ENCODE assay signal across 7 cellular contexts in genomic region chr9:34590376-34591090, GRCh38. TPM values are rescaled to one million over a fixed set of nuclear protein-coding genes. Genes with fewer than 3 reads are reported as not detected.
DNase-seq lines count a peak whose midpoint lies in the region; ATAC-seq lines count a peak whose summit lies in the region.

No MANE protein-coding gene starts in this region.

- no peaks in the 10 kb centered on the region for H3K9me3 Mint-ChIP-seq in activated naive CD4-positive, alpha-beta T cell treated with anti-CD3 and anti-CD28 coated beads, Interleukin-2, amount 10 ng/mL, durations not matched to agents 7 days and 5 days
- no peaks in the 10 kb centered on the region for H3K9me3 Mint-ChIP-seq in immature natural killer cell
- no peaks in the 10 kb centered on the region for H3K9me3 Mint-ChIP-seq in stimulated activated naive CD8-positive, alpha-beta T cell treated with anti-CD3 and anti-CD28 coated beads, Interleukin-15, amount 100 ng/mL, for 72 hours

- peaks cover 2% of the 10 kb centered on the region for H3K36me3 Mint-ChIP-seq in activated naive CD4-positive, alpha-beta T cell treated with anti-CD3 and anti-CD28 coated beads, Interleukin-2, amount 10 ng/mL, durations not matched to agents 7 days and 5 days
- peaks cover 0 to 6% (median 4%) of the 10 kb centered on the region in 3 donors for H3K36me3 Mint-ChIP-seq in immature natural killer cell

- peaks cover 33% of the 10 kb centered on the region for H3K4me1 Mint-ChIP-seq in activated naive CD4-positive, alpha-beta T cell treated with anti-CD3 and anti-CD28 coated beads, Interleukin-2, amount 10 ng/mL, durations not matched to agents 7 days and 5 days
- H3K4me1 Mint-ChIP-seq in immature natural killer cell = peaks cover 23 to 31% of the 10 kb centered on the region in 2 donors
- peaks cover 48% of the 10 kb centered on the region for H3K4me1 Mint-ChIP-seq in stimulated activated naive CD8-positive, alpha-beta T cell treated with anti-CD3 and anti-CD28 coated beads, Interleukin-15, amount 100 ng/mL, for 72 hours

- CTCF ChIA-PET in activated naive CD4-positive, alpha-beta T cell treated with anti-CD3 and anti-CD28 coated beads, Interleukin-2, amount 10 ng/mL, durations not matched to agents 7 days and 5 days (lab: Charles Lee) = interaction anchor here (0.7 to 3.6 kb wide), 16 partner anchors 8 to 259 kb away, joined by 3 to 26 read pairs (median 5); no protein-coding TSS in a partner anchor

- H3K4me3 ChIP-seq in Jurkat, Clone E6-1 (ENCODE audit: low read length) = peak overlapping the region; percentile 45

- ATAC-seq in stimulated activated naive CD8-positive, alpha-beta T cell treated with anti-CD3 and anti-CD28 coated beads, Interleukin-15, amount 100 ng/mL, for 72 hours = peak; percentile 25

- peak overlapping the region; percentile 61 for H3K4me3 Mint-ChIP-seq in activated naive CD4-positive, alpha-beta T cell treated with anti-CD3 and anti-CD28 coated beads, Interleukin-2, amount 10 ng/mL, durations not matched to agents 7 days and 5 days
- peak overlapping the region; percentile 53 to 69 (median 67) for H3K4me3 Mint-ChIP-seq in immature natural killer cell
- peak overlapping the region; percentile 73 to 84 for H3K4me3 Mint-ChIP-seq in stimulated activated naive CD8-positive, alpha-beta T cell treated with anti-CD3 and anti-CD28 coated beads, Interleukin-15, amount 100 ng/mL, for 72 hours

- DNase-seq in Jurkat, Clone E6-1 (ENCODE audit: low read depth, low spot score) = no peak
- peak; percentile 32 for DNase-seq in activated naive CD4-positive, alpha-beta T cell treated with anti-CD3 and anti-CD28 coated beads, Interleukin-2, amount 10 ng/mL, durations not matched to agents 7 days and 5 days
- DNase-seq in immature natural killer cell (no peak), HuH-7 (ENCODE audit: low spot score) (no peak), HT-29 (ENCODE audit: low spot score) (no peak)
- DNase-seq in stimulated activated naive CD8-positive, alpha-beta T cell treated with anti-CD3 and anti-CD28 coated beads, Interleukin-15, amount 100 ng/mL, for 72 hours = peak in 1 of 2 donors; percentile 21
- no peak for DNase-seq in NK-92 treated with Interleukin-12 subunit alpha and Interleukin-12 subunit beta, amount 100 ng/mL, for 24 hours (lab: John Stamatoyannopoulos, UW)

- peaks cover 92% of the 10 kb centered on the region for H3K27me3 Mint-ChIP-seq in activated naive CD4-positive, alpha-beta T cell treated with anti-CD3 and anti-CD28 coated beads, Interleukin-2, amount 10 ng/mL, durations not matched to agents 7 days and 5 days
- peaks cover 20 to 42% (median 25%) of the 10 kb centered on the region in 3 donors for H3K27me3 Mint-ChIP-seq in immature natural killer cell (ENCODE audit: low read depth in 3 of 3)
- peaks cover 81% of the 10 kb centered on the region for H3K27me3 Mint-ChIP-seq in stimulated activated naive CD8-positive, alpha-beta T cell treated with anti-CD3 and anti-CD28 coated beads, Interleukin-15, amount 100 ng/mL, for 72 hours

- H3K27ac Mint-ChIP-seq in activated naive CD4-positive, alpha-beta T cell treated with anti-CD3 and anti-CD28 coated beads, Interleukin-2, amount 10 ng/mL, durations not matched to agents 7 days and 5 days = no peak overlapping the region
- H3K27ac Mint-ChIP-seq in immature natural killer cell = no peak overlapping the region
- no peak overlapping the region for H3K27ac Mint-ChIP-seq in stimulated activated naive CD8-positive, alpha-beta T cell treated with anti-CD3 and anti-CD28 coated beads, Interleukin-15, amount 100 ng/mL, for 72 hours

RNA-seq across cellular contexts. Expression of gene CNTFR, which starts 1.0 kb away (rescaled TPM):
- 2.0 TPM for polyA plus RNA-seq in Jurkat, Clone E6-1 (2012; ENCODE audit: insufficient read depth, insufficient read length)
- polyA plus RNA-seq in immature natural killer cell = not detected
- not detected in 2 replicates for total RNA-seq in HT-29 (2014; rRNA removed; shearing (Covaris generic))

RNA-seq across cellular contexts. Expression of gene RPP25L, which starts 21.4 kb away (rescaled TPM):
- polyA plus RNA-seq in Jurkat, Clone E6-1 (2012; ENCODE audit: insufficient read depth, insufficient read length) = 49.5 TPM
- 10 to 100 TPM; 42.3 to 52.0 (median 43.4) TPM for polyA plus RNA-seq in immature natural killer cell
- total RNA-seq in HT-29 (2014; rRNA removed; shearing (Covaris generic)) = 48.7 and 67.6 TPM in 2 replicates

RNA-seq across cellular contexts. Expression of gene DCTN3, which starts 29.8 kb away (rescaled TPM):
- polyA plus RNA-seq in Jurkat, Clone E6-1 (2012; ENCODE audit: insufficient read depth, insufficient read length) = 143 TPM
- polyA plus RNA-seq in immature natural killer cell = 100 to 1,000 TPM; 201 to 315 (median 268) TPM
- 72.7 and 98.1 TPM in 2 replicates for total RNA-seq in HT-29 (2014; rRNA removed; shearing (Covaris generic))

RNA-seq across cellular contexts. Expression of gene ARID3C, which starts 38.3 kb away (rescaled TPM):
- polyA plus RNA-seq in Jurkat, Clone E6-1 (2012; ENCODE audit: insufficient read depth, insufficient read length) = not detected
- not detected for polyA plus RNA-seq in immature natural killer cell
- total RNA-seq in HT-29 (2014; rRNA removed; shearing (Covaris generic)) = not detected in 2 replicates

RNA-seq across cellular contexts. Expression of gene SIGMAR1, which starts 47.1 kb away (rescaled TPM):
- 183 TPM for polyA plus RNA-seq in Jurkat, Clone E6-1 (2012; ENCODE audit: insufficient read depth, insufficient read length)
- 100 to 1,000 TPM in 1 of 3 donors, 10 to 100 TPM in 2; 75.8 to 135 (median 85.2) TPM for polyA plus RNA-seq in immature natural killer cell
- 239 and 269 TPM in 2 replicates for total RNA-seq in HT-29 (2014; rRNA removed; shearing (Covaris generic))
